Comparison of ENCODE assay signal across 8 cellular contexts in the genomic region with DNA sequence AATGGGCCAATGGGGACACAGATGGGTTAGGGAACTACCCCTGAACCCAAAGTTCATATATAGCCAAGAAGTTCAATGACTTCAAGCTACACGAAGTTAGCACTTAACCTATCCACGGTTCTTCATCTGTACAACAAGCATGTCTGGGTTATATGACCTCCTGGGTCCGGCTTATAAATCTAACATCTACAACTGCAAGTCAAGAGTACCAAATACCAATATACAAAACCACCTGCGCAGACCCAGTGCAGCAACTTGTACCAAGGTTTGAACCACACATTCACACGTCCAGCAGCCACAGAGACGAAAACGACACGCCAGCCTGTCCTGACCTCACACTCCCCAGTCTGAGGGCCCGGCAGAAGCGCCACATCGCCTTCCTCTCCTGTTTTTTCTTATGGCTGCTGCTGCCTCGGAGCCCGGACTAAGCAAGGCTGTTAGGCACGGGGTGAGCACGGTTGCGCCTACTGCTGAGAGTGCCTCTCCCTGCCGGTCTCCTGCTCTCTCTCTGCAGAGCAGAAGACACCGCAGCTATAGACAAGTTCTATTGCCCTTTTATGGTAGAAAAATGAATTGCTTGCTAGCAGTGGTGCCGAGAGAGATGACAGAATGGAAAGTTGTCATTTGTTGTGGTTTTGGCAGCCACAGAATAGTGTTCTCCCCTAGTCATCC.
A peak's percentile ranks its signal among the peaks of the same experiment; 100 is the strongest.
DNase-seq lines count a peak whose midpoint lies in the region; ATAC-seq and TF ChIP-seq lines count a peak whose summit lies in the region.

No MANE protein-coding gene starts in this region.

- POLR2A ChIA-PET in HEK293T (lab: Yijun Ruan, JAX), result no interaction called here

- H3K4me3 Mint-ChIP-seq in activated T-cell treated with anti-CD3 and anti-CD28 coated beads, Interleukin-2, amount 50 U/mL, for 72 hours, result peak overlapping the region; percentile 89

- peaks cover 100% of the 10 kb centered on the region for H3K4me1 Mint-ChIP-seq in activated T-cell treated with anti-CD3 and anti-CD28 coated beads, Interleukin-2, amount 50 U/mL, for 72 hours (ENCODE audit: low read depth)

- no peaks in the 10 kb centered on the region for H3K27me3 Mint-ChIP-seq in activated T-cell treated with anti-CD3 and anti-CD28 coated beads, Interleukin-2, amount 50 U/mL, for 72 hours (ENCODE audit: low read depth)

- intact Hi-C loops in head of caudate nucleus (cut with DNase I), result no loop called here

- ATAC-seq in activated T-cell treated with anti-CD3 and anti-CD28 coated beads, Interleukin-2, amount 50 U/mL, for 72 hours (replicated peaks in 1 of 2), result peak; percentile 82 to 84

- H3K27ac Mint-ChIP-seq in activated T-cell treated with anti-CD3 and anti-CD28 coated beads, Interleukin-2, amount 50 U/mL, for 72 hours, result peak overlapping the region; percentile 87

- CTCF ChIA-PET in HEK293T (lab: Yijun Ruan, JAX), result no interaction called here

- TF ChIP-seq CTCF in GM20000 (IDR thresholded peaks at IDR 0.05; ENCODE audit: extremely low read depth, missing control alignments), result no peak

- peaks cover 6 to 9% of the 10 kb centered on the region in 2 donors for H3K36me3 Mint-ChIP-seq in activated T-cell treated with anti-CD3 and anti-CD28 coated beads, Interleukin-2, amount 50 U/mL, for 72 hours (ENCODE audit: insufficient read depth in 2 of 2)

- no peaks in the 10 kb centered on the region for H3K9me3 Mint-ChIP-seq in activated T-cell treated with anti-CD3 and anti-CD28 coated beads, Interleukin-2, amount 50 U/mL, for 72 hours

- DNase-seq in AG20443 (ENCODE audit: low spot score) (peak; percentile 69), GM20000 (ENCODE audit: low spot score) (peak; percentile 61), M059J (ENCODE audit: low read depth) (peak; percentile 97), head of caudate nucleus (peak in 39 of 42 donors; percentile 54 to 89 (median 73)), cerebellum (ENCODE audit: low spot score) (no peak), HEK293T (ENCODE audit: extremely low spot score) (no peak)
- peak; percentile 81 to 82 for DNase-seq in activated T-cell treated with anti-CD3 and anti-CD28 coated beads, Interleukin-2, amount 50 U/mL, for 72 hours
- peak; percentile 55 to 56 for DNase-seq in stimulated activated CD4-positive, alpha-beta T cell treated with anti-CD3 and anti-CD28 coated beads, Interleukin-12 subunit alpha, Interleukin-12 subunit beta, amount 100 ng/mL, for 24 hours (ENCODE audit: low read depth in 2 of 2)

TF ChIP-seq in HEK293T, 16 proteins besides CTCF, POLR2A, EP300 and RAD21:
- TF ChIP-seq TARDBP (IDR thresholded peaks at IDR 0.05) (no peak), SUZ12 (IDR thresholded peaks at IDR 0.05) (no peak), NFRKB (IDR thresholded peaks at IDR 0.05) (no peak), FOXK2 (IDR thresholded peaks at IDR 0.05) (no peak), FOXM1 (IDR thresholded peaks at IDR 0.05; ENCODE audit: borderline replicate concordance) (no peak), L3MBTL2 (conservative IDR thresholded peaks at IDR 0.05) (no peak), BHLHE40 (IDR thresholded peaks at IDR 0.05; ENCODE audit: borderline replicate concordance) (no peak), LEF1 (IDR thresholded peaks at IDR 0.05; ENCODE audit: borderline replicate concordance) (no peak)

Comparison
In these comparisons a context has a peak if more than half of its experiments do, and no peak if none do; other contexts are left out.
1. DNase-seq: peak in AG20443 (single experiment), GM20000 (single experiment), M059J (single experiment), activated T-cell treated with anti-CD3 and anti-CD28 coated beads, Interleukin-2, amount 50 U/mL, for 72 hours (2 of 2), head of caudate nucleus (39 of 42) and stimulated activated CD4-positive, alpha-beta T cell treated with anti-CD3 and anti-CD28 coated beads, Interleukin-12 subunit alpha, Interleukin-12 subunit beta, amount 100 ng/mL, for 24 hours (2 of 2); none in cerebellum (single experiment) and HEK293T (single experiment).